In genomic region chr20:4720977-4721349, GRCh38 we compare ENCODE assay signal across 11 cellular contexts. TPM values are rescaled to one million over a fixed set of nuclear protein-coding genes. Genes with fewer than 3 reads are reported as not detected.
DNase-seq lines count a peak whose midpoint lies in the region; ATAC-seq and TF ChIP-seq lines count a peak whose summit lies in the region.
"Had no signal": no experiment of that assay in that cellular context is flagged by ENCODE, and none has a peak within 500 bp of the region (broad histone marks: within the 10 kb centered on the region; RNA-seq: fewer than 3 reads in every experiment).

No MANE protein-coding gene starts in this region.

- peak overlapping the region; percentile 90 for H2AFZ ChIP-seq in MM.1S (ENCODE audit: low read length)

- intact Hi-C loops in lower leg skin (cut with DNase I; ENCODE audit: low total_unique reads), result loop anchor here (2.0 kb wide), 1 partner anchor 112 kb away; no protein-coding TSS in a partner anchor

- H3K9me3 Mint-ChIP-seq in activated naive CD8-positive, alpha-beta T cell treated with anti-CD3 and anti-CD28 coated beads, Interleukin-2, amount 10 ng/mL, durations not matched to agents 7 days and 5 days, result no peaks in the 10 kb centered on the region
- no peaks in the 10 kb centered on the region for H3K9me3 Mint-ChIP-seq in activated naive CD8-positive, alpha-beta T cell treated with anti-CD3 and anti-CD28 coated beads for 36 hours
- no peaks in the 10 kb centered on the region for H3K9me3 Mint-ChIP-seq in stimulated activated effector memory CD8-positive, alpha-beta T cell treated with anti-CD3 and anti-CD28 coated beads, Interleukin-12 subunit alpha, Interleukin-12 subunit beta, amount 100 ng/mL, for 72 hours
- H3K9me3 Mint-ChIP-seq: activated T-cell treated with anti-CD3 and anti-CD28 coated beads, Interleukin-2, amount 50 U/mL, for 72 hours had no signal

- ATAC-seq in activated naive CD8-positive, alpha-beta T cell treated with anti-CD3 and anti-CD28 coated beads, Interleukin-2, amount 10 ng/mL, durations not matched to agents 7 days and 5 days (ENCODE audit: low read depth), result peak; percentile 24
- no peak for ATAC-seq in stimulated activated effector memory CD8-positive, alpha-beta T cell treated with anti-CD3 and anti-CD28 coated beads, Interleukin-12 subunit alpha, Interleukin-12 subunit beta, amount 100 ng/mL, for 72 hours

- no peaks in the 10 kb centered on the region for H4K20me1 ChIP-seq in MM.1S (ENCODE audit: insufficient read depth, low read length)

- no peaks in the 10 kb centered on the region for H3K79me2 ChIP-seq in MM.1S (ENCODE audit: low read length)

- peak overlapping the region; percentile 9 for H3K4me3 Mint-ChIP-seq in activated naive CD8-positive, alpha-beta T cell treated with anti-CD3 and anti-CD28 coated beads, Interleukin-2, amount 10 ng/mL, durations not matched to agents 7 days and 5 days
- H3K4me3 Mint-ChIP-seq in activated naive CD8-positive, alpha-beta T cell treated with anti-CD3 and anti-CD28 coated beads for 36 hours, result no peak overlapping the region
- no peak overlapping the region for H3K4me3 Mint-ChIP-seq in stimulated activated effector memory CD8-positive, alpha-beta T cell treated with anti-CD3 and anti-CD28 coated beads, Interleukin-12 subunit alpha, Interleukin-12 subunit beta, amount 100 ng/mL, for 72 hours

- H3K4me3 ChIP-seq in MM.1S (ENCODE audit: low read length) (peak overlapping the region; percentile 27; the same call in 1 of the 2 replicates), iPS-18a (ENCODE audit: low read length) (peak overlapping the region; percentile 19), lower leg skin (ENCODE audit: low read depth, poor library complexity, severe bottlenecking) (no peak overlapping the region)

- H3K4me1 ChIP-seq in MM.1S (ENCODE audit: low read length), result peaks cover 20% of the 10 kb centered on the region
- H3K4me1 ChIP-seq in iPS-18a (ENCODE audit: control insufficient read depth, low read depth, low read length), result peaks cover 13% of the 10 kb centered on the region

- peak overlapping the region; percentile 28 for H3K27ac Mint-ChIP-seq in activated naive CD8-positive, alpha-beta T cell treated with anti-CD3 and anti-CD28 coated beads, Interleukin-2, amount 10 ng/mL, durations not matched to agents 7 days and 5 days
- H3K27ac Mint-ChIP-seq in activated naive CD8-positive, alpha-beta T cell treated with anti-CD3 and anti-CD28 coated beads for 36 hours, result no peak overlapping the region
- no peak overlapping the region for H3K27ac Mint-ChIP-seq in stimulated activated effector memory CD8-positive, alpha-beta T cell treated with anti-CD3 and anti-CD28 coated beads, Interleukin-12 subunit alpha, Interleukin-12 subunit beta, amount 100 ng/mL, for 72 hours

- H3K36me3 Mint-ChIP-seq in activated naive CD8-positive, alpha-beta T cell treated with anti-CD3 and anti-CD28 coated beads, Interleukin-2, amount 10 ng/mL, durations not matched to agents 7 days and 5 days, result no peaks in the 10 kb centered on the region
- H3K36me3 Mint-ChIP-seq in activated naive CD8-positive, alpha-beta T cell treated with anti-CD3 and anti-CD28 coated beads for 36 hours, result no peaks in the 10 kb centered on the region
- no peaks in the 10 kb centered on the region for H3K36me3 Mint-ChIP-seq in stimulated activated effector memory CD8-positive, alpha-beta T cell treated with anti-CD3 and anti-CD28 coated beads, Interleukin-12 subunit alpha, Interleukin-12 subunit beta, amount 100 ng/mL, for 72 hours

- 34 to 37% methylated on average over 10 of the region's 10 CpGs for WGBS in lower leg skin, 2 donors

- POLR2A ChIA-PET in activated naive CD8-positive, alpha-beta T cell treated with anti-CD3 and anti-CD28 coated beads, Interleukin-2, amount 10 ng/mL, durations not matched to agents 7 days and 5 days (lab: Charles Lee), result interaction anchor here (1.3 kb wide), 1 partner anchor 108 kb away, joined by 3 read pairs; no protein-coding TSS in a partner anchor

- peak overlapping the region; percentile 60 for H3K4me2 ChIP-seq in MM.1S (ENCODE audit: low read depth, low read length)

- H3K27me3 Mint-ChIP-seq in activated naive CD8-positive, alpha-beta T cell treated with anti-CD3 and anti-CD28 coated beads, Interleukin-2, amount 10 ng/mL, durations not matched to agents 7 days and 5 days, result peaks cover 2% of the 10 kb centered on the region
- H3K27me3 Mint-ChIP-seq in activated naive CD8-positive, alpha-beta T cell treated with anti-CD3 and anti-CD28 coated beads for 36 hours, result no peaks in the 10 kb centered on the region

- H3K9ac ChIP-seq in MM.1S (ENCODE audit: low read length), result peak overlapping the region; percentile 38; the same call in 1 of the 2 replicates
- no peak overlapping the region for H3K9ac ChIP-seq in iPS-18a (ENCODE audit: low read length)

- no peak for TF ChIP-seq CTCF in MM.1S (IDR thresholded peaks at IDR 0.05; ENCODE audit: low read length)
- TF ChIP-seq CTCF in lower leg skin (IDR thresholded peaks at IDR 0.05), result no peak

- H3K27ac ChIP-seq in MM.1S (ENCODE audit: low read length) (peak overlapping the region; percentile 97; the same call in 1 of the 2 replicates), iPS-18a (ENCODE audit: low read length) (no peak overlapping the region), substantia nigra (ENCODE audit: low read depth, low read length, poor library complexity, severe bottlenecking) (peak overlapping the region; percentile 95)

- H3K27me3 ChIP-seq in MM.1S (replicated peaks; ENCODE audit: insufficient read depth, low read length) (no peaks in the 10 kb centered on the region), iPS-18a (ENCODE audit: control insufficient read depth, insufficient read depth, low read length) (no peaks in the 10 kb centered on the region)

- TF ChIP-seq POLR2A in lower leg skin (IDR thresholded peaks at IDR 0.05), result no peak

- peaks cover 12% of the 10 kb centered on the region for H3F3A ChIP-seq in MM.1S (ENCODE audit: insufficient read depth, low read length)

- no peaks in the 10 kb centered on the region for H3K36me3 ChIP-seq in MM.1S (replicated peaks; ENCODE audit: insufficient read depth, low read length)
- H3K36me3 ChIP-seq in iPS-18a (ENCODE audit: control insufficient read depth, low read depth, low read length), result no peaks in the 10 kb centered on the region

- no peak for DNase-seq in activated naive CD8-positive, alpha-beta T cell treated with anti-CD3 and anti-CD28 coated beads, Interleukin-2, amount 10 ng/mL, durations not matched to agents 7 days and 5 days
- no peak for DNase-seq in activated naive CD8-positive, alpha-beta T cell treated with anti-CD3 and anti-CD28 coated beads for 36 hours
- DNase-seq in MM.1S (no peak), substantia nigra (lab: John Stamatoyannopoulos, UW) (peak in 4 of 49 donors; percentile 30 to 48 (median 42)), AG08396 (ENCODE audit: low spot score) (no peak), lower leg skin (ENCODE audit: low spot score in 2 of 2) (no peak)
- DNase-seq in stimulated activated effector memory CD8-positive, alpha-beta T cell treated with anti-CD3 and anti-CD28 coated beads, Interleukin-12 subunit alpha, Interleukin-12 subunit beta, amount 100 ng/mL, for 72 hours (ENCODE audit: low spot score in 2 of 2), result no peak

- no peaks in the 10 kb centered on the region for H3K9me2 ChIP-seq in MM.1S (replicated peaks; ENCODE audit: insufficient read depth, low read length)

- H3K9me3 ChIP-seq in MM.1S (replicated peaks; ENCODE audit: insufficient read depth, low read length) (no peaks in the 10 kb centered on the region), iPS-18a (ENCODE audit: control insufficient read depth, low read depth, low read length) (no peaks in the 10 kb centered on the region)

- H3K4me1 Mint-ChIP-seq in activated naive CD8-positive, alpha-beta T cell treated with anti-CD3 and anti-CD28 coated beads, Interleukin-2, amount 10 ng/mL, durations not matched to agents 7 days and 5 days, result peaks cover 8% of the 10 kb centered on the region
- H3K4me1 Mint-ChIP-seq in activated naive CD8-positive, alpha-beta T cell treated with anti-CD3 and anti-CD28 coated beads for 36 hours, result peaks cover 6% of the 10 kb centered on the region
- peaks cover 12% of the 10 kb centered on the region for H3K4me1 Mint-ChIP-seq in stimulated activated effector memory CD8-positive, alpha-beta T cell treated with anti-CD3 and anti-CD28 coated beads, Interleukin-12 subunit alpha, Interleukin-12 subunit beta, amount 100 ng/mL, for 72 hours

RNA-seq across cellular contexts. Expression of gene PRND, which starts 0.7 kb away (rescaled TPM):
- not detected for total RNA-seq in activated naive CD8-positive, alpha-beta T cell treated with anti-CD3 and anti-CD28 coated beads, Interleukin-2, amount 10 ng/mL, durations not matched to agents 7 days and 5 days
- total RNA-seq in activated naive CD8-positive, alpha-beta T cell treated with anti-CD3 and anti-CD28 coated beads for 36 hours, result not detected
- total RNA-seq in lower leg skin, result under 1 TPM in 2 of 4 donors, not detected in 2; 0.06 to 0.46 TPM
- total RNA-seq: activated T-cell treated with anti-CD3 and anti-CD28 coated beads, Interleukin-2, amount 50 U/mL, for 72 hours; M059J; subcutaneous adipose tissue had no signal

RNA-seq across cellular contexts. Expression of gene PRNP, which starts 34.7 kb away (rescaled TPM):
- total RNA-seq in activated naive CD8-positive, alpha-beta T cell treated with anti-CD3 and anti-CD28 coated beads, Interleukin-2, amount 10 ng/mL, durations not matched to agents 7 days and 5 days, result 10 to 100 TPM; 45.4 to 51.6 TPM
- 10 to 100 TPM; 40.5 to 41.8 TPM for total RNA-seq in activated naive CD8-positive, alpha-beta T cell treated with anti-CD3 and anti-CD28 coated beads for 36 hours
- total RNA-seq in lower leg skin, result 100 to 1,000 TPM; 125 to 164 (median 136) TPM
